In genomic region chr4:173264960-173265281, GRCh38 we compare ENCODE assay signal across 12 cellular contexts.
A peak's percentile ranks its signal among the peaks of the same experiment; 100 is the strongest.
DNase-seq lines count a peak whose midpoint lies in the region; ATAC-seq and TF ChIP-seq lines count a peak whose summit lies in the region.
"Had no signal": no experiment of that assay in that cellular context is flagged by ENCODE, and none has a peak within 500 bp of the region (broad histone marks: within the 10 kb centered on the region; RNA-seq: fewer than 3 reads in every experiment).

No MANE protein-coding gene starts in this region.

- ATAC-seq in Right ventricle myocardium superior (ENCODE audit: poor library complexity) (peak; percentile 80), HG03520 (IDR thresholded peaks at IDR 0.05; ENCODE audit: unreplicated experiment) (no peak)

- peaks cover 13% of the 10 kb centered on the region for H3F3A ChIP-seq in MM.1S (ENCODE audit: insufficient read depth, low read length)

- no peaks in the 10 kb centered on the region for H3K36me3 ChIP-seq in MM.1S (replicated peaks; ENCODE audit: insufficient read depth, low read length)
- no peaks in the 10 kb centered on the region for H3K36me3 ChIP-seq in mesendoderm (ENCODE audit: control insufficient read depth, insufficient read depth, low read length)

- H3K4me3 ChIP-seq in MM.1S (ENCODE audit: low read length) (no peak overlapping the region), mesendoderm (ENCODE audit: low read length) (no peak overlapping the region)
- H3K4me3 ChIP-seq: skin epidermis had no signal

- H3K56ac ChIP-seq in mesendoderm (ENCODE audit: low read length) = no peak overlapping the region

- H4K5ac ChIP-seq in mesendoderm (ENCODE audit: low read length) = no peak overlapping the region

- no peak overlapping the region for H3K27ac Mint-ChIP-seq in osteocyte (ENCODE audit: unreplicated experiment)
- H3K27ac Mint-ChIP-seq: activated CD4-positive, alpha-beta memory T cell treated with anti-CD3 and anti-CD28 coated beads for 36 hours had no signal

- H3K36me3 Mint-ChIP-seq in osteocyte (ENCODE audit: unreplicated experiment) = no peaks in the 10 kb centered on the region
- H3K36me3 Mint-ChIP-seq: activated CD4-positive, alpha-beta memory T cell treated with anti-CD3 and anti-CD28 coated beads for 36 hours had no signal

- H3K4me1 Mint-ChIP-seq in osteocyte (ENCODE audit: unreplicated experiment) = peaks cover 12% of the 10 kb centered on the region

- no peaks in the 10 kb centered on the region for H4K20me1 ChIP-seq in MM.1S (ENCODE audit: insufficient read depth, low read length)

- no peak overlapping the region for H4K8ac ChIP-seq in mesendoderm (ENCODE audit: low read depth, low read length)

- intact Hi-C loops in Right ventricle myocardium superior (cut with DNase I) = no loop called here
- intact Hi-C loops in cardiac septum (cut with DNase I) = no loop called here

- no peak overlapping the region for H3K4ac ChIP-seq in mesendoderm (ENCODE audit: low read depth, low read length)

- H3K4me1 ChIP-seq in MM.1S (ENCODE audit: low read length) (peaks cover 19% of the 10 kb centered on the region), mesendoderm (ENCODE audit: control insufficient read depth, low read depth, low read length) (no peaks in the 10 kb centered on the region)

- no CpG with 5 or more reads among the region's 3 CpGs for WGBS in mesendoderm (ENCODE audit: extremely low coverage, insufficient coverage, low lambda C conversion rate)

- H2BK120ac ChIP-seq in mesendoderm (ENCODE audit: low read depth, low read length) = no peak overlapping the region

- H2AFZ ChIP-seq in MM.1S (ENCODE audit: low read length) = no peak overlapping the region

- H3K4me3 Mint-ChIP-seq in osteocyte (ENCODE audit: unreplicated experiment) = no peak overlapping the region
- H3K4me3 Mint-ChIP-seq: activated CD4-positive, alpha-beta memory T cell treated with anti-CD3 and anti-CD28 coated beads for 36 hours had no signal

- TF ChIP-seq CTCF in MM.1S (IDR thresholded peaks at IDR 0.05; ENCODE audit: low read length) = no peak
- TF ChIP-seq CTCF in osteocyte (IDR thresholded peaks at IDR 0.05) = no peak

- no peak overlapping the region for H2AK5ac ChIP-seq in mesendoderm (ENCODE audit: low read length)

- no peak overlapping the region for H2BK15ac ChIP-seq in mesendoderm (replicated peaks; ENCODE audit: low read depth)

- H3K27ac ChIP-seq in MM.1S (ENCODE audit: low read length) (peak overlapping the region; percentile 65; the same call in 1 of the 2 replicates), mesendoderm (ENCODE audit: low read depth, low read length) (no peak overlapping the region)
- H3K27ac ChIP-seq: RWPE1, skin epidermis had no signal

- H3K79me1 ChIP-seq in mesendoderm (ENCODE audit: low read length) = peaks cover 4% of the 10 kb centered on the region

- H3K4me2 ChIP-seq in MM.1S (ENCODE audit: low read depth, low read length) (peak overlapping the region; percentile 74), mesendoderm (ENCODE audit: low read length) (no peak overlapping the region)

- no peak overlapping the region for H3K23ac ChIP-seq in mesendoderm (ENCODE audit: low read length)

- no peak overlapping the region for H2BK5ac ChIP-seq in mesendoderm (ENCODE audit: low read length)

- H3K9me3 Mint-ChIP-seq in osteocyte (ENCODE audit: unreplicated experiment) = no peaks in the 10 kb centered on the region
- H3K9me3 Mint-ChIP-seq: activated CD4-positive, alpha-beta memory T cell treated with anti-CD3 and anti-CD28 coated beads for 36 hours had no signal

- no peaks in the 10 kb centered on the region for H3K9me2 ChIP-seq in MM.1S (replicated peaks; ENCODE audit: insufficient read depth, low read length)

- H3K27me3 ChIP-seq in MM.1S (replicated peaks; ENCODE audit: insufficient read depth, low read length) (no peaks in the 10 kb centered on the region), mesendoderm (ENCODE audit: insufficient read depth, low read length, poor library complexity) (no peaks in the 10 kb centered on the region)

- H3K9me3 ChIP-seq in MM.1S (replicated peaks; ENCODE audit: insufficient read depth, low read length) = no peaks in the 10 kb centered on the region

- DNase-seq in Right ventricle myocardium superior (no peak), cardiac septum (ENCODE audit: low spot score) (no peak), MM.1S (no peak), foreskin melanocyte (peak; percentile 2), UCSD-AML1 (lab: John Stamatoyannopoulos, UW; ENCODE audit: unreplicated experiment) (no peak), mesendoderm (no peak), osteocyte (ENCODE audit: extremely low spot score, unreplicated experiment) (no peak)
- DNase-seq: GOT3 had no signal

- H3K79me2 ChIP-seq in MM.1S (ENCODE audit: low read length) (peaks cover 7% of the 10 kb centered on the region), mesendoderm (ENCODE audit: control insufficient read depth, insufficient read depth, low read length) (peaks cover 4% of the 10 kb centered on the region)

- no peaks in the 10 kb centered on the region for H3K27me3 Mint-ChIP-seq in osteocyte (ENCODE audit: unreplicated experiment)
- H3K27me3 Mint-ChIP-seq: activated CD4-positive, alpha-beta memory T cell treated with anti-CD3 and anti-CD28 coated beads for 36 hours had no signal

- no peak overlapping the region for H3K18ac ChIP-seq in mesendoderm (ENCODE audit: low read length)

- H3K9ac ChIP-seq in MM.1S (ENCODE audit: low read length) = no peak overlapping the region
- H3K9ac ChIP-seq in mesendoderm (ENCODE audit: low read length) = no peak overlapping the region
